Comparison of ENCODE assay signal across 1 cellular context in the genomic region with DNA sequence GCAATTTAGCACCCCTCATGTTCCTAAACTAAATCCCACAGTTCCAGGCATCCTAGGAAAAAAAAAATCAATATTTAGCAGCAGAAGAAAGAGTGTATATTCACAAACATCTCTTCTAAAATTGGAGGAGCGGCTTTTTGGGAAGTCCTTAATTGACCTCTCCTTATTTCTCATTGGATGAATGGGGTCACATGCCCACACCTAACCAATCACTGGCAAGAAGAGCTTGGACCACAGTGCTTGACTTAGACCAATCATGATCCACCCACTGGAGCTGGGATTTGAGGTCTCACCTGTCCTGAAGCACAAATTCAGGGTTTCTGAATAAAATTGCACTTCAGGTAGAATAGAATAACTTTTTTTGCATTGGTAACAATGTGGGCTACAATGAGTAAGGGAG.
TF ChIP-seq lines count a peak whose summit lies in the region.

No MANE protein-coding gene starts in this region.

TF ChIP-seq in K562, 482 proteins besides CTCF, POLR2A, EP300 and RAD21:
- peak; percentile 39 for TF ChIP-seq RBM25 (IDR thresholded peaks at IDR 0.05; ENCODE audit: low read depth, low read length, severe bottlenecking)
- TF ChIP-seq, protein P1, sequence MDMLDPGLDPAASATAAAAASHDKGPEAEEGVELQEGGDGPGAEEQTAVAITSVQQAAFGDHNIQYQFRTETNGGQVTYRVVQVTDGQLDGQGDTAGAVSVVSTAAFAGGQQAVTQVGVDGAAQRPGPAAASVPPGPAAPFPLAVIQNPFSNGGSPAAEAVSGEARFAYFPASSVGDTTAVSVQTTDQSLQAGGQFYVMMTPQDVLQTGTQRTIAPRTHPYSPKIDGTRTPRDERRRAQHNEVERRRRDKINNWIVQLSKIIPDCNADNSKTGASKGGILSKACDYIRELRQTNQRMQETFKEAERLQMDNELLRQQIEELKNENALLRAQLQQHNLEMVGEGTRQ (CRISPR knock-in tag; IDR thresholded peaks at IDR 0.05): peak; percentile 90
- peak; percentile 63; the same call in 1 of the 2 replicates for TF ChIP-seq RAD51 (IDR thresholded peaks at IDR 0.05; ENCODE audit: borderline replicate concordance, low read depth)
- no peak for TF ChIP-seq ZC3H4 (CRISPR knock-in tag; IDR thresholded peaks at IDR 0.05; ENCODE audit: borderline replicate concordance)
- peak; percentile 41 for TF ChIP-seq NFYB (IDR thresholded peaks at IDR 0.05; ENCODE audit: extremely low read depth, insufficient read length)
- TF ChIP-seq ZNF79 (CRISPR knock-in tag; IDR thresholded peaks at IDR 0.05; ENCODE audit: low read depth): no peak
- TF ChIP-seq PTBP1 (IDR thresholded peaks at IDR 0.05; ENCODE audit: low read depth, low read length): no peak
- TF ChIP-seq, protein P2, sequence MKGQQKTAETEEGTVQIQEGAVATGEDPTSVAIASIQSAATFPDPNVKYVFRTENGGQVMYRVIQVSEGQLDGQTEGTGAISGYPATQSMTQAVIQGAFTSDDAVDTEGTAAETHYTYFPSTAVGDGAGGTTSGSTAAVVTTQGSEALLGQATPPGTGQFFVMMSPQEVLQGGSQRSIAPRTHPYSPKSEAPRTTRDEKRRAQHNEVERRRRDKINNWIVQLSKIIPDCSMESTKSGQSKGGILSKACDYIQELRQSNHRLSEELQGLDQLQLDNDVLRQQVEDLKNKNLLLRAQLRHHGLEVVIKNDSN (CRISPR knock-in tag; IDR thresholded peaks at IDR 0.05): peak; percentile 92
TF ChIP-seq in K562: peak in this region for 5.
